Comparison of ENCODE assay signal across 15 cellular contexts in genomic region chr17:80882323-80882722, GRCh38.
"Had no signal": no experiment of that assay in that cellular context is flagged by ENCODE, and none has a peak within 500 bp of the region (broad histone marks: within the 10 kb centered on the region; RNA-seq: fewer than 3 reads in every experiment).

No MANE protein-coding gene starts in this region.

- H3K36me3 ChIP-seq: breast epithelium had no signal

- H3K27me3 ChIP-seq: breast epithelium, hepatocyte, pancreas had no signal

- ATAC-seq: activated CD8-positive, alpha-beta T cell treated with anti-CD3 and anti-CD28 coated beads for 36 hours; activated T-cell treated with anti-CD3 and anti-CD28 coated beads, Interleukin-2, amount 50 U/mL, for 72 hours; esophagus mucosa; pancreas; stimulated activated naive CD8-positive, alpha-beta T cell treated with anti-CD3 and anti-CD28 coated beads, Interleukin-15, Interleukin-2, amounts not matched to agents 100 U/mL and 50 U/mL, for 24 hours had no signal

- H3K27ac ChIP-seq: breast epithelium, hepatocyte, pancreas had no signal

- H3K4me3 ChIP-seq: breast epithelium, hepatocyte, lung, pancreas had no signal

- H3K9me3 Mint-ChIP-seq: activated B cell treated with CpG ODN at 0.5 μM for 24 hours; activated CD8-positive, alpha-beta T cell treated with anti-CD3 and anti-CD28 coated beads for 36 hours; activated T-cell treated with anti-CD3 and anti-CD28 coated beads, Interleukin-2, amount 50 U/mL, for 72 hours had no signal

- H3K4me1 ChIP-seq: breast epithelium, pancreas had no signal

- DNase-seq: activated B cell treated with CpG ODN at 0.5 μM for 24 hours; activated CD4-positive, alpha-beta T cell treated with anti-CD3 and anti-CD28 coated beads for 48 hours; activated CD8-positive, alpha-beta T cell treated with anti-CD3 and anti-CD28 coated beads for 36 hours; activated gamma-delta T cell treated with Interleukin-2 at 50 U/mL for 16 hours; activated T-cell treated with anti-CD3 and anti-CD28 coated beads, Interleukin-2, amount 50 U/mL, for 72 hours; midbrain; stimulated activated CD4-positive, alpha-beta T cell treated with anti-CD3 and anti-CD28 coated beads, Interleukin-15, amount 100 ng/mL, for 24 hours; stimulated activated naive CD8-positive, alpha-beta T cell treated with anti-CD3 and anti-CD28 coated beads, Interleukin-15, Interleukin-2, amounts not matched to agents 100 U/mL and 50 U/mL, for 24 hours; trophoblast cell had no signal

- H3K27ac Mint-ChIP-seq: activated B cell treated with CpG ODN at 0.5 μM for 24 hours; activated CD8-positive, alpha-beta T cell treated with anti-CD3 and anti-CD28 coated beads for 36 hours; activated T-cell treated with anti-CD3 and anti-CD28 coated beads, Interleukin-2, amount 50 U/mL, for 72 hours had no signal

- FAIRE-seq: pancreas, TTC549 had no signal

- H3K9me3 ChIP-seq: breast epithelium, pancreas had no signal

- H3K4me3 Mint-ChIP-seq: activated B cell treated with CpG ODN at 0.5 μM for 24 hours; activated CD8-positive, alpha-beta T cell treated with anti-CD3 and anti-CD28 coated beads for 36 hours; activated T-cell treated with anti-CD3 and anti-CD28 coated beads, Interleukin-2, amount 50 U/mL, for 72 hours had no signal

- H3K27me3 Mint-ChIP-seq: activated B cell treated with CpG ODN at 0.5 μM for 24 hours; activated CD8-positive, alpha-beta T cell treated with anti-CD3 and anti-CD28 coated beads for 36 hours had no signal
